Comparison of ENCODE assay signal across 15 cellular contexts in the genomic region with DNA sequence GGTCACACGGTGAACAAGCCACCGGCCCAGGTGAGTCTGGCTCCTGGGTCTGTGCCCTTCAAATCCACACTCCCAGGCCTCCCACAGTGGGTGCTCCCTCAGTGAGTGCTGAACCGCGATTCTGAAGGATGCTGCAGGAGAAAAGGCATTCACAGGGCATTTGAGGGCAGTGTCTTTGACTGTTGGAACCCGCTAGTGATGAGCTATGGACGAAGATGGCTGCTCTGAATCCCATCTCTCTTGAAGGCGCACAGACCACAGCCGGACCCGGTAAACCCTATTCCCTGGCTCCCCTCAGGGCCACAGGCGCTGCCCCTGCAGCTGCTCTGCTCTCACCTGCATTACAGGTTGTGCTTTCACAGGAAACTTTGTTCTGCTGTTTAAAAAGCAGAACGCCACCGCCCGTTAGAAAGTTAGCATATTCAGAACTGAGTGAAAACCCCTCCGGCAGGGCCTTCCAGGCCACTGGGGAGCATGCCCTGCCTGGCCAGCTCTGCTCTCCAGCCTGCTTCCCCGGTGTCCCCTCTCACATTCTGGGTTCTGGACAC. TPM values are rescaled to one million over a fixed set of nuclear protein-coding genes. Genes with fewer than 3 reads are reported as not detected.
DNase-seq lines count a peak whose midpoint lies in the region; ATAC-seq lines count a peak whose summit lies in the region.
"Had no signal": no experiment of that assay in that cellular context is flagged by ENCODE, and none has a peak within 500 bp of the region (broad histone marks: within the 10 kb centered on the region; RNA-seq: fewer than 3 reads in every experiment).

No MANE protein-coding gene starts in this region.

- no peak overlapping the region for H3K23ac ChIP-seq in mesenchymal stem cell (ENCODE audit: low read length in 2 of 2)

- H3K79me1 ChIP-seq in mesenchymal stem cell (replicated peaks; ENCODE audit: low read length, poor library complexity, severe bottlenecking): peaks cover 2% of the 10 kb centered on the region

- DNase-seq in T-helper 2 cell treated with Interferon-gamma antibody and Interleukin-4, amounts not matched to agents 5 μg/mL and 100 μg/mL, for 36 hours (ENCODE audit: low spot score): no peak
- DNase-seq in T-helper 2 cell: no peak
- DNase-seq in caudate nucleus (lab: John Stamatoyannopoulos, UW): no peak
- DNase-seq in mesenchymal stem cell: no peak
- no peak for DNase-seq in NOMO-1 (lab: John Stamatoyannopoulos, UW; ENCODE audit: unreplicated experiment in 2 of 2)
- DNase-seq: DMS79 treated with DMSO at 0.1 percent for 48 hours; NCI-H1694; stimulated activated CD4-positive, alpha-beta T cell treated with anti-CD3 and anti-CD28 coated beads, Interleukin-15, amount 100 ng/mL, for 24 hours; stimulated activated naive CD4-positive, alpha-beta T cell treated with Interleukin-2 at 50 U/mL for 16 hours; T1000 had no signal

- no peaks in the 10 kb centered on the region for H3K9me3 Mint-ChIP-seq in T-helper 2 cell treated with Interferon-gamma antibody and Interleukin-4, amounts not matched to agents 5 μg/mL and 100 μg/mL, for 36 hours

- no peak overlapping the region for H4K91ac ChIP-seq in mesenchymal stem cell (ENCODE audit: low read length)

- peak overlapping the region; percentile 17 for H3K27ac Mint-ChIP-seq in T-helper 2 cell treated with Interferon-gamma antibody and Interleukin-4, amounts not matched to agents 5 μg/mL and 100 μg/mL, for 36 hours

- H2BK12ac ChIP-seq in mesenchymal stem cell (ENCODE audit: low read length in 2 of 2): peak overlapping the region in 1 of 2 experiments; percentile 37

- H3K4me3 Mint-ChIP-seq in T-helper 2 cell treated with Interferon-gamma antibody and Interleukin-4, amounts not matched to agents 5 μg/mL and 100 μg/mL, for 36 hours: peak overlapping the region; percentile 87

- H3K4me1 Mint-ChIP-seq in T-helper 2 cell treated with Interferon-gamma antibody and Interleukin-4, amounts not matched to agents 5 μg/mL and 100 μg/mL, for 36 hours (ENCODE audit: low read depth): peaks cover 50% of the 10 kb centered on the region

- no peak overlapping the region for H4K8ac ChIP-seq in mesenchymal stem cell (ENCODE audit: low read length)

- H2BK5ac ChIP-seq in mesenchymal stem cell (ENCODE audit: low read depth, low read length, poor library complexity, severe bottlenecking): no peak overlapping the region

- H3K4me2 ChIP-seq in mesenchymal stem cell (ENCODE audit: low read length, poor library complexity, severe bottlenecking): no peak overlapping the region

- H3K14ac ChIP-seq in mesenchymal stem cell (ENCODE audit: low read length in 2 of 2): no peak overlapping the region

- H3K27me3 Mint-ChIP-seq in T-helper 2 cell treated with Interferon-gamma antibody and Interleukin-4, amounts not matched to agents 5 μg/mL and 100 μg/mL, for 36 hours (ENCODE audit: low read depth): peaks cover 17% of the 10 kb centered on the region

- peak overlapping the region; percentile 34 for H2BK15ac ChIP-seq in mesenchymal stem cell (ENCODE audit: low read depth, poor library complexity, severe bottlenecking)

- H3K4ac ChIP-seq in mesenchymal stem cell (ENCODE audit: low read depth in 1 of 2, low read length in 2 of 2): no peak overlapping the region

- peak overlapping the region; percentile 26 for H3K27ac ChIP-seq in caudate nucleus (ENCODE audit: low read depth, low read length)
- no peak overlapping the region for H3K27ac ChIP-seq in mesenchymal stem cell (ENCODE audit: low read length, poor library complexity, severe bottlenecking)
- H3K27ac ChIP-seq in temporal lobe (ENCODE audit: low read depth, low read length): peak overlapping the region; percentile 3
- H3K27ac ChIP-seq: 22Rv1 had no signal

- H3K4me1 ChIP-seq in mesenchymal stem cell (ENCODE audit: control insufficient read depth, insufficient read depth, low read depth, low read length): peaks cover 40% of the 10 kb centered on the region

- peak overlapping the region in 1 of 2 experiments; percentile 94 for H3K4me3 ChIP-seq in mesenchymal stem cell (ENCODE audit: insufficient read depth in 1 of 2, low read depth in 1 of 2, low read length in 2 of 2)

- H2AFZ ChIP-seq in mesenchymal stem cell (ENCODE audit: low read depth, low read length): no peak overlapping the region

- no peaks in the 10 kb centered on the region for H3K9me3 ChIP-seq in mesenchymal stem cell (ENCODE audit: control insufficient read depth, low read length)

- WGBS in mesenchymal stem cell: 95% methylated on average over 15 of the region's 15 CpGs

- H2BK120ac ChIP-seq in mesenchymal stem cell (ENCODE audit: low read depth, low read length): no peak overlapping the region

- no peak overlapping the region for H2AK5ac ChIP-seq in mesenchymal stem cell (ENCODE audit: low read length, severe bottlenecking)

- peak overlapping the region; percentile 93 for H3K9ac ChIP-seq in mesenchymal stem cell (ENCODE audit: low read length)

- H3K27me3 ChIP-seq in mesenchymal stem cell (ENCODE audit: control insufficient read depth in 1 of 2, insufficient read depth in 1 of 2, low read length in 2 of 2): no peaks in the 10 kb centered on the region

- no peak overlapping the region for H3K18ac ChIP-seq in mesenchymal stem cell (ENCODE audit: low read depth in 1 of 2, low read length in 2 of 2)

- ATAC-seq in HG03175 (IDR thresholded peaks at IDR 0.05; ENCODE audit: unreplicated experiment) (no peak), GM19463 (IDR thresholded peaks at IDR 0.05; ENCODE audit: unreplicated experiment) (no peak)

- H3K36me3 ChIP-seq in mesenchymal stem cell (ENCODE audit: control insufficient read depth in 1 of 2, insufficient read depth in 2 of 2, low read depth in 1 of 2, low read length in 2 of 2): peaks cover 27 to 56% of the 10 kb centered on the region in 2 experiments

- H3K36me3 Mint-ChIP-seq in T-helper 2 cell treated with Interferon-gamma antibody and Interleukin-4, amounts not matched to agents 5 μg/mL and 100 μg/mL, for 36 hours (ENCODE audit: low read depth): peaks cover 6% of the 10 kb centered on the region

RNA-seq across cellular contexts. Expression of a gene that starts 3.2 kb away (rescaled TPM):
- 35.9 TPM for polyA plus RNA-seq in mesenchymal stem cell (2013, experiment 1 of 2)
- polyA plus RNA-seq in mesenchymal stem cell (2013, experiment 2 of 2): 36.0 TPM
- 2.0 TPM for total RNA-seq in temporal lobe
- total RNA-seq: HT-29 had no signal
